In the genomic region with DNA sequence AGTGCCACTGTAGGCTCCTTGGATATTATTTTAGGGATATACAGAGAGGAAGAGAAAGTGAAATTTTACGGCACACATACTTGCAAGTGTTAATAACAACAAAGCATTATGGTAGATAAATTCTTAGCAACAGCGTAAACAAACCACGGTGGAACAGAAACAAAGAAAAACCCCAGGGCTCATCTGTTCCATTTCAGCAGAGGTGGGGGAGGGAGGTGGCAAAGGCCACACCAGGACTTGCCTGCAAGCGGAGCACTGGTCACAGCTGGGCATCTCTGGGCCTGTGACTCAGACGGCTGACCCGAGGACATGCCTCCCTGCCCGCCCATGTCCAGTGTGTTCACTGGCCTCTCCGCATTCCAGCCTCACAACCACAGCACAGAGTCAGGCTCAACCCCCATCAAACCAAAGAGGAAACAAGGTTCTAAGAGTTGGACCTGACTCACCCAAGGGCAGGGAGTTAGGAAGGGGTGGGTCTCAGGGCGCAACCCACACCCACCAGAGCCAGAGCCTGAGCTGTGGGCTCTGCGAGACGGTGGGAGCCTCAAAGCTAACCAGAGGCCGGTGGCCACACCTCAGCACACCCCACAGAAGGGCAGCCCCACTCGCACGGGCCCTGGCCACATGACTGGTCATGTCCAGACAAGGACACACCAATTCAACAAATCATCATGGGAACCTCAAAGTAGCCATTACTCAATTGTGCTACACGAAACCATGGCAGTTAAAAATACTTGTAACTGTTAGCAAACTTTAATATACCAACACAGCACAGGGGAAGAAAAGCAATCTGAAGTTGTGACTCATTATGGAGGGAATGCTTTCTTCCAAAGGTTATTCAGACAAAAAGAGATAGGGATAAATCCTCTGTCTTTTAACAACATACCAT, we compare ENCODE assay signal across 1 cellular context.
A peak's percentile ranks its signal among the peaks of the same experiment; 100 is the strongest.
TF ChIP-seq lines count a peak whose summit lies in the region.

No MANE protein-coding gene starts in this region.

TF ChIP-seq in HepG2, 621 proteins besides CTCF, POLR2A, EP300 and RAD21 (continued from another document and continues in another):
- TF ChIP-seq PRDM10 (CRISPR knock-in tag; IDR thresholded peaks at IDR 0.05; ENCODE audit: low read depth), result peak; percentile 65; the same call in 1 of the 2 replicates
- TF ChIP-seq NR2C2 (CRISPR knock-in tag; IDR thresholded peaks at IDR 0.05; ENCODE audit: borderline replicate concordance), result peak; percentile 33; the same call in 1 of the 2 replicates
- peak; percentile 45 for TF ChIP-seq AGO2 (optimal IDR thresholded peaks at IDR 0.05; ENCODE audit: low read depth, low read length)
- TF ChIP-seq CHD2 (IDR thresholded peaks at IDR 0.05; ENCODE audit: low read depth, low read length), result no peak
- TF ChIP-seq ESRRA (CRISPR knock-in tag; IDR thresholded peaks at IDR 0.05; ENCODE audit: low read depth), result peak; percentile 54; the same call in 1 of the 2 replicates
- no peak for TF ChIP-seq ZNF761 (CRISPR knock-in tag; conservative IDR thresholded peaks at IDR 0.05)
- TF ChIP-seq CBX1 (IDR thresholded peaks at IDR 0.05; ENCODE audit: low read depth), result peak; percentile 34
- peak; percentile 55; the same call in 1 of the 2 replicates for TF ChIP-seq ZNF232 (CRISPR knock-in tag; IDR thresholded peaks at IDR 0.05; ENCODE audit: borderline replicate concordance)
- TF ChIP-seq ZNF264 (CRISPR knock-in tag; IDR thresholded peaks at IDR 0.05), result peak; percentile 79
- no peak for TF ChIP-seq PCBP2 (optimal IDR thresholded peaks at IDR 0.05; ENCODE audit: low read depth, low read length, poor library complexity, severe bottlenecking)
- TF ChIP-seq ZNF460 (CRISPR knock-in tag; IDR thresholded peaks at IDR 0.05; ENCODE audit: borderline replicate concordance), result no peak; the same call in 1 of the 2 replicates
- TF ChIP-seq RAD51 (IDR thresholded peaks at IDR 0.05; ENCODE audit: borderline replicate concordance), result no peak
- TF ChIP-seq ZNF563 (CRISPR knock-in tag; IDR thresholded peaks at IDR 0.05), result peak; percentile 38; the same call in 1 of the 2 replicates
- TF ChIP-seq, protein P1, sequence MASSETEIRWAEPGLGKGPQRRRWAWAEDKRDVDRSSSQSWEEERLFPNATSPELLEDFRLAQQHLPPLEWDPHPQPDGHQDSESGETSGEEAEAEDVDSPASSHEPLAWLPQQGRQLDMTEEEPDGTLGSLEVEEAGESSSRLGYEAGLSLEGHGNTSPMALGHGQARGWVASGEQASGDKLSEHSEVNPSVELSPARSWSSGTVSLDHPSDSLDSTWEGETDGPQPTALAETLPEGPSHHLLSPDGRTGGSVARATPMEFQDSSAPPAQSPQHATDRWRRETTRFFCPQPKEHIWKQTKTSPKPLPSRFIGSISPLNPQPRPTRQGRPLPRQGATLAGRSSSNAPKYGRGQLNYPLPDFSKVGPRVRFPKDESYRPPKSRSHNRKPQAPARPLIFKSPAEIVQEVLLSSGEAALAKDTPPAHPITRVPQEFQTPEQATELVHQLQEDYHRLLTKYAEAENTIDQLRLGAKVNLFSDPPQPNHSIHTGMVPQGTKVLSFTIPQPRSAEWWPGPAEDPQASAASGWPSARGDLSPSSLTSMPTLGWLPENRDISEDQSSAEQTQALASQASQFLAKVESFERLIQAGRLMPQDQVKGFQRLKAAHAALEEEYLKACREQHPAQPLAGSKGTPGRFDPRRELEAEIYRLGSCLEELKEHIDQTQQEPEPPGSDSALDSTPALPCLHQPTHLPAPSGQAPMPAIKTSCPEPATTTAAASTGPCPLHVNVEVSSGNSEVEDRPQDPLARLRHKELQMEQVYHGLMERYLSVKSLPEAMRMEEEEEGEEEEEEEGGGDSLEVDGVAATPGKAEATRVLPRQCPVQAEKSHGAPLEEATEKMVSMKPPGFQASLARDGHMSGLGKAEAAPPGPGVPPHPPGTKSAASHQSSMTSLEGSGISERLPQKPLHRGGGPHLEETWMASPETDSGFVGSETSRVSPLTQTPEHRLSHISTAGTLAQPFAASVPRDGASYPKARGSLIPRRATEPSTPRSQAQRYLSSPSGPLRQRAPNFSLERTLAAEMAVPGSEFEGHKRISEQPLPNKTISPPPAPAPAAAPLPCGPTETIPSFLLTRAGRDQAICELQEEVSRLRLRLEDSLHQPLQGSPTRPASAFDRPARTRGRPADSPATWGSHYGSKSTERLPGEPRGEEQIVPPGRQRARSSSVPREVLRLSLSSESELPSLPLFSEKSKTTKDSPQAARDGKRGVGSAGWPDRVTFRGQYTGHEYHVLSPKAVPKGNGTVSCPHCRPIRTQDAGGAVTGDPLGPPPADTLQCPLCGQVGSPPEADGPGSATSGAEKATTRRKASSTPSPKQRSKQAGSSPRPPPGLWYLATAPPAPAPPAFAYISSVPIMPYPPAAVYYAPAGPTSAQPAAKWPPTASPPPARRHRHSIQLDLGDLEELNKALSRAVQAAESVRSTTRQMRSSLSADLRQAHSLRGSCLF (CRISPR knock-in tag; IDR thresholded peaks at IDR 0.05; ENCODE audit: borderline replicate concordance), result no peak
- no peak for TF ChIP-seq MED8 (CRISPR knock-in tag; IDR thresholded peaks at IDR 0.05; ENCODE audit: insufficient replicate concordance)
- TF ChIP-seq ZNF567 (CRISPR knock-in tag; IDR thresholded peaks at IDR 0.05; ENCODE audit: borderline replicate concordance), result 0 out of 2 replicates have a peak, but pooled peaks have one; percentile 73
- TF ChIP-seq, protein P2, sequence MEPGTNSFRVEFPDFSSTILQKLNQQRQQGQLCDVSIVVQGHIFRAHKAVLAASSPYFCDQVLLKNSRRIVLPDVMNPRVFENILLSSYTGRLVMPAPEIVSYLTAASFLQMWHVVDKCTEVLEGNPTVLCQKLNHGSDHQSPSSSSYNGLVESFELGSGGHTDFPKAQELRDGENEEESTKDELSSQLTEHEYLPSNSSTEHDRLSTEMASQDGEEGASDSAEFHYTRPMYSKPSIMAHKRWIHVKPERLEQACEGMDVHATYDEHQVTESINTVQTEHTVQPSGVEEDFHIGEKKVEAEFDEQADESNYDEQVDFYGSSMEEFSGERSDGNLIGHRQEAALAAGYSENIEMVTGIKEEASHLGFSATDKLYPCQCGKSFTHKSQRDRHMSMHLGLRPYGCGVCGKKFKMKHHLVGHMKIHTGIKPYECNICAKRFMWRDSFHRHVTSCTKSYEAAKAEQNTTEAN (CRISPR knock-in tag; conservative IDR thresholded peaks at IDR 0.05), result peak; percentile 47; the same call in 1 of the 2 replicates
- TF ChIP-seq MYPOP (CRISPR knock-in tag; IDR thresholded peaks at IDR 0.05), result peak; percentile 63; the same call in 1 of the 2 replicates
- TF ChIP-seq ERF (CRISPR knock-in tag; IDR thresholded peaks at IDR 0.05), result peak; percentile 76; the same call in 1 of the 2 replicates
- no peak for TF ChIP-seq FOXM1 (CRISPR knock-in tag; IDR thresholded peaks at IDR 0.05)
- TF ChIP-seq, protein P3, sequence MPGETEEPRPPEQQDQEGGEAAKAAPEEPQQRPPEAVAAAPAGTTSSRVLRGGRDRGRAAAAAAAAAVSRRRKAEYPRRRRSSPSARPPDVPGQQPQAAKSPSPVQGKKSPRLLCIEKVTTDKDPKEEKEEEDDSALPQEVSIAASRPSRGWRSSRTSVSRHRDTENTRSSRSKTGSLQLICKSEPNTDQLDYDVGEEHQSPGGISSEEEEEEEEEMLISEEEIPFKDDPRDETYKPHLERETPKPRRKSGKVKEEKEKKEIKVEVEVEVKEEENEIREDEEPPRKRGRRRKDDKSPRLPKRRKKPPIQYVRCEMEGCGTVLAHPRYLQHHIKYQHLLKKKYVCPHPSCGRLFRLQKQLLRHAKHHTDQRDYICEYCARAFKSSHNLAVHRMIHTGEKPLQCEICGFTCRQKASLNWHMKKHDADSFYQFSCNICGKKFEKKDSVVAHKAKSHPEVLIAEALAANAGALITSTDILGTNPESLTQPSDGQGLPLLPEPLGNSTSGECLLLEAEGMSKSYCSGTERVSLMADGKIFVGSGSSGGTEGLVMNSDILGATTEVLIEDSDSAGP (CRISPR knock-in tag; IDR thresholded peaks at IDR 0.05; ENCODE audit: borderline replicate concordance), result peak; percentile 86
- TF ChIP-seq HNF4G (IDR thresholded peaks at IDR 0.05; ENCODE audit: borderline replicate concordance, low read depth, low read length), result peak; percentile 57; the same call in 1 of the 2 replicates
- peak; percentile 72; the same call in 1 of the 2 replicates for TF ChIP-seq HNF4G (CRISPR knock-in tag; IDR thresholded peaks at IDR 0.05; ENCODE audit: borderline replicate concordance, low read depth)
- TF ChIP-seq, protein P4, sequence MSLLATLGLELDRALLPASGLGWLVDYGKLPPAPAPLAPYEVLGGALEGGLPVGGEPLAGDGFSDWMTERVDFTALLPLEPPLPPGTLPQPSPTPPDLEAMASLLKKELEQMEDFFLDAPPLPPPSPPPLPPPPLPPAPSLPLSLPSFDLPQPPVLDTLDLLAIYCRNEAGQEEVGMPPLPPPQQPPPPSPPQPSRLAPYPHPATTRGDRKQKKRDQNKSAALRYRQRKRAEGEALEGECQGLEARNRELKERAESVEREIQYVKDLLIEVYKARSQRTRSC (CRISPR knock-in tag; IDR thresholded peaks at IDR 0.05; ENCODE audit: low read depth), result no peak
- no peak for TF ChIP-seq MTERF4 (CRISPR knock-in tag; IDR thresholded peaks at IDR 0.05)
- TF ChIP-seq REXO4 (CRISPR knock-in tag; IDR thresholded peaks at IDR 0.05; ENCODE audit: borderline replicate concordance), result no peak
- no peak; the same call in 1 of the 2 replicates for TF ChIP-seq ZNF317 (CRISPR knock-in tag; IDR thresholded peaks at IDR 0.05)
- no peak for TF ChIP-seq TCF7L2 (IDR thresholded peaks at IDR 0.05; ENCODE audit: low read depth, low read length)
- TF ChIP-seq, protein P5, sequence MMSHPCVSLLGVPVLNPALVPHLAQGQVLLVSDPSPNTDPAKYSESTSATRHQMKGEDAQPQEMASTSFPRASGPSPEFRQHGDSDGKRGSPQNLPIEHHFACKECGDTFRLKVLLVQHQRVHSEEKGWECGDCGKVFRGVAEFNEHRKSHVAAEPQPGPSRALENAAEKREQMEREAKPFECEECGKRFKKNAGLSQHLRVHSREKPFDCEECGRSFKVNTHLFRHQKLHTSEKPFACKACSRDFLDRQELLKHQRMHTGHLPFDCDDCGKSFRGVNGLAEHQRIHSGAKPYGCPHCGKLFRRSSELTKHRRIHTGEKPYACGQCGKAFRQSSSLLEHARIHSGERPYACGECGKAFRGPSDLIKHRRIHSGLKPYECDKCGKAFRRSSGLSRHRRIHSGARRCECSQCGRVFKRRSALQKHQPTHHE (CRISPR knock-in tag; IDR thresholded peaks at IDR 0.05; ENCODE audit: borderline replicate concordance), result no peak
- no peak for TF ChIP-seq ARNT (IDR thresholded peaks at IDR 0.05)
- peak; percentile 8; the same call in 1 of the 2 replicates for TF ChIP-seq CREM (IDR thresholded peaks at IDR 0.05)
- TF ChIP-seq CREM (CRISPR knock-in tag; IDR thresholded peaks at IDR 0.05), result no peak
- 0 out of 2 replicates have a peak, but pooled peaks have one; percentile 58 for TF ChIP-seq CCDC6 (CRISPR knock-in tag; IDR thresholded peaks at IDR 0.05)
- peak; percentile 98 for TF ChIP-seq UBTF (CRISPR knock-in tag; IDR thresholded peaks at IDR 0.05)
- TF ChIP-seq SUZ12 (IDR thresholded peaks at IDR 0.05; ENCODE audit: low read depth, low read length), result no peak
- no peak for TF ChIP-seq NFE2L2 (IDR thresholded peaks at IDR 0.05; ENCODE audit: low read length)
